In the genomic region with DNA sequence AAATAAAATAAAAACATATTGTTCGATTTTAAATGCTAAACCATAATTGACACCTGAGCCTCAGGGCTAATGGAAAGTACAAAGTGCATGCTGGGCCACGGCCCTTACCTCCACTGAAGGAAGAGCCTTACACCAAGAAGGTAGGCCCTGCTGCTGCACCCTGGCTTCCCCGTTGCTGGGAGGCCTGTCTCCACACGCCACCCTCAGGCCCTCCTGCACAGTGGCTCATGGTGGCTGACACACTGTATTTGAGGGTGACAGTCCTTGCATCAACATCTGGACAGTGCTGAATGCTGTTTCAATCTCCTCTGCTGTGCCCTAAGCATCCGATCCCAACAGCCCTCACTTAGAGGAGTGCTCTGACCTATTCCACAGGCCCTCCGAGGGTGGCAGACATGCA, we compare ENCODE assay signal across 1 cellular context.
TF ChIP-seq lines count a peak whose summit lies in the region.

No MANE protein-coding gene starts in this region.

TF ChIP-seq in H1, 55 proteins besides CTCF, POLR2A, EP300 and RAD21:
- TF ChIP-seq JUND (IDR thresholded peaks at IDR 0.05; ENCODE audit: low read length) (no peak), EZH2 (IDR thresholded peaks at IDR 0.05; ENCODE audit: low read depth, low read length, severe bottlenecking) (no peak)
